ENCODE assay signal across 1 cellular context in the genomic region with DNA sequence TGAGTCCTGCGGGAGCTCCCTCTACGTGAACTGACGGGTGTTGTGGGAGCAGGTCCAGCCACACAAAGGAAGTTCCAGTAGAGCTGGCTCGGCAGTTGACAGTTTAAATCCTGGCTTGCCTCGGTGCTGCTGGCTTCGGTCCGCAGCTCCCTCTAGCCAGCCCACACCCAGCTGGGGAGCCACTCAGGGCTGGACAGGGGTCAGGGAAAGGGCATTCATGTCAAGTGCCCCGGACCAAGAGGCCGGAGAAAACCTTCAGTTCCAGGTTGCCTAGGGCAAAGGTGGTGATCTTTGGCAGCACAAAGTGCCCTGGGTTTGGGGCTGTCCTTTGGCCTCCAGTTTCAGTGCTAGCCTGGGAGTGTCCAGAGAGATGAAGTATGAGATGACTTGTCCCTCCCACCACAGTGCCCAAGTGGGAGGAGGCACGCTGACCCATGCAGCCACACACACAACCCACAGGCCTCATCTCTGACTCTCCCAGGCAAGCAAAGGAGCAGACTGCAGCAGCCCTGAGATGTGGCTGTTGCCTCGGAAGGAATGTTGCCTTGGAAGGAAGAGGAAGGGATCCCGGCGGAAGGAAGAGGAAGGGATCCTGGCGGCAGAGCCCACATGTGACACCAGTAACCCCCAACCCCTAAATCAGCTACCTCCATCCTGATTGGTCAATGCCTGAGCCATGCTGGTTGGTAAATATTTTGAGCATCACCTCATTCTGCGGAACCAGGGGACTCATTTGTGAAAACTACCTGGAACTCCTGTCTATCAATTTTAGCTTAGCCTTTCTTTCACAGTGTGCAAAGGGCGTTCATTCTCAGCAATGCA.
TF ChIP-seq lines count a peak whose summit lies in the region.

No MANE protein-coding gene starts in this region.

TF ChIP-seq in endothelial cell of umbilical vein, 7 proteins besides CTCF, POLR2A, EP300 and RAD21:
- TF ChIP-seq GATA2 (IDR thresholded peaks at IDR 0.05; ENCODE audit: insufficient read depth, insufficient read length, low read depth, low read length) (no peak), JUN (IDR thresholded peaks at IDR 0.05; ENCODE audit: borderline replicate concordance, insufficient read depth, insufficient read length, low read depth) (no peak), POLR2AphosphoS5 (IDR thresholded peaks at IDR 0.05; ENCODE audit: insufficient read depth, low read depth, low read length) (no peak)
